ENCODE assay signal across 19 cellular contexts in genomic region chr2:74378007-74378406, GRCh38. TPM values are rescaled to one million over a fixed set of nuclear protein-coding genes. Genes with fewer than 3 reads are reported as not detected.
A peak's percentile ranks its signal among the peaks of the same experiment; 100 is the strongest.
DNase-seq lines count a peak whose midpoint lies in the region; ATAC-seq, FAIRE-seq and TF ChIP-seq lines count a peak whose summit lies in the region.
"Had no signal": no experiment of that assay in that cellular context is flagged by ENCODE, and none has a peak within 500 bp of the region (broad histone marks: within the 10 kb centered on the region; RNA-seq: fewer than 3 reads in every experiment).

No MANE protein-coding gene starts in this region.

- POLR2A ChIA-PET in activated CD8-positive, alpha-beta T cell treated with anti-CD3 and anti-CD28 coated beads for 36 hours (lab: Charles Lee) = no interaction called here

- H3K27ac ChIP-seq in astrocyte (ENCODE audit: low read depth, low read length) (no peak overlapping the region), endodermal cell (ENCODE audit: low read depth, low read length) (no peak overlapping the region), neural cell (ENCODE audit: low read length) (no peak overlapping the region), body of pancreas (no peak overlapping the region)
- H3K27ac ChIP-seq: BLaER1 treated with 17β-estradiol and CSF1 and Interleukin-3, amounts not matched to agents 10 nM and 100 nM had no signal

- H3K4me3 Mint-ChIP-seq in astrocyte (ENCODE audit: unreplicated experiment) = no peak overlapping the region
- H3K4me3 Mint-ChIP-seq in endodermal cell = no peak overlapping the region
- H3K4me3 Mint-ChIP-seq in activated CD8-positive, alpha-beta T cell treated with anti-CD3 and anti-CD28 coated beads for 36 hours = no peak overlapping the region
- H3K4me3 Mint-ChIP-seq: B cell; CD8-positive, alpha-beta T cell; H9 had no signal

- H3K9ac ChIP-seq in astrocyte (ENCODE audit: low read length) (no peak overlapping the region), endodermal cell (ENCODE audit: extremely low read depth, low read length, poor library complexity, severe bottlenecking) (no peak overlapping the region), neural cell (ENCODE audit: low read length) (no peak overlapping the region)
- H3K9ac ChIP-seq: BLaER1 treated with 17β-estradiol and CSF1 and Interleukin-3, amounts not matched to agents 10 nM and 100 nM had no signal

- FAIRE-seq in astrocyte (lab: Jason Lieb, UNC) = no peak
- FAIRE-seq: GM12878 had no signal

- CTCF ChIA-PET in activated CD8-positive, alpha-beta T cell treated with anti-CD3 and anti-CD28 coated beads for 36 hours (lab: Charles Lee) = no interaction called here

- H2AFZ ChIP-seq in astrocyte (ENCODE audit: low read depth, low read length) = no peak overlapping the region
- H2AFZ ChIP-seq in neural cell (ENCODE audit: low read depth, low read length) = no peak overlapping the region

- H3K4me3 ChIP-seq in astrocyte (ENCODE audit: insufficient read depth, low read depth, low read length) (no peak overlapping the region), endodermal cell (ENCODE audit: low read length) (peak overlapping the region; percentile 77), neural cell (ENCODE audit: low read length) (peak overlapping the region; percentile 92), body of pancreas (no peak overlapping the region)
- H3K4me3 ChIP-seq: BLaER1 treated with 17β-estradiol and CSF1 and Interleukin-3, amounts not matched to agents 10 nM and 100 nM; GM12878 had no signal

- peaks cover 17% of the 10 kb centered on the region for H3K4me1 ChIP-seq in astrocyte (ENCODE audit: insufficient read depth, low read length)
- peaks cover 18% of the 10 kb centered on the region for H3K4me1 ChIP-seq in endodermal cell (ENCODE audit: control insufficient read depth, insufficient read depth, low read length)
- peaks cover 30% of the 10 kb centered on the region for H3K4me1 ChIP-seq in body of pancreas

- H3K4me1 Mint-ChIP-seq in astrocyte (ENCODE audit: low read depth, unreplicated experiment) (peaks cover 40% of the 10 kb centered on the region), endodermal cell (peaks cover 52% of the 10 kb centered on the region)
- H3K4me1 Mint-ChIP-seq in activated CD8-positive, alpha-beta T cell treated with anti-CD3 and anti-CD28 coated beads for 36 hours (ENCODE audit: low read depth) = peaks cover 25% of the 10 kb centered on the region

- H3K27me3 ChIP-seq in astrocyte (ENCODE audit: insufficient read depth, low read length) = no peaks in the 10 kb centered on the region
- no peaks in the 10 kb centered on the region for H3K27me3 ChIP-seq in endodermal cell (ENCODE audit: control insufficient read depth, insufficient read depth, low read length, poor library complexity, severe bottlenecking)
- H3K27me3 ChIP-seq in neural cell (ENCODE audit: insufficient read depth, low read depth, low read length) = no peaks in the 10 kb centered on the region
- no peaks in the 10 kb centered on the region for H3K27me3 ChIP-seq in body of pancreas
- H3K27me3 ChIP-seq: BLaER1 treated with 17β-estradiol and CSF1 and Interleukin-3, amounts not matched to agents 10 nM and 100 nM had no signal

- no peak for TF ChIP-seq POLR2A in body of pancreas (IDR thresholded peaks at IDR 0.05)

- intact Hi-C loops in body of pancreas (cut with DNase I) = no loop called here
- intact Hi-C loops in activated CD8-positive, alpha-beta T cell treated with anti-CD3 and anti-CD28 coated beads for 36 hours (cut with micrococcal nuclease) = no loop called here

- ATAC-seq in body of pancreas = no peak
- ATAC-seq in activated CD8-positive, alpha-beta T cell treated with anti-CD3 and anti-CD28 coated beads for 36 hours = no peak
- ATAC-seq: CD8-positive, alpha-beta T cell; GM12878 had no signal

- DNase-seq in astrocyte (ENCODE audit: low read depth) = no peak
- DNase-seq in endodermal cell = no peak
- no peak for DNase-seq in MV-4-11 (lab: John Stamatoyannopoulos, UW)
- DNase-seq in body of pancreas = no peak
- DNase-seq in NCI-H2227 (lab: John Stamatoyannopoulos, UW; ENCODE audit: unreplicated experiment) = no peak
- no peak for DNase-seq in activated CD8-positive, alpha-beta T cell treated with anti-CD3 and anti-CD28 coated beads for 36 hours
- DNase-seq: CD8-positive, alpha-beta T cell; COR-L47; DMS 273 treated with DMSO at 0.1 percent for 48 hours; DMS53; DND-41; EL; GOT3; H9 had no signal

- peaks cover 75% of the 10 kb centered on the region for H3K79me2 ChIP-seq in astrocyte (ENCODE audit: insufficient read depth, low read length)
- H3K79me2 ChIP-seq in neural cell (replicated peaks; ENCODE audit: insufficient read depth, low read length) = peaks cover 72% of the 10 kb centered on the region

- TF ChIP-seq EP300 in neural cell (conservative IDR thresholded peaks at IDR 0.05; ENCODE audit: poor library complexity, severe bottlenecking) = no peak

- no peaks in the 10 kb centered on the region for H3F3A ChIP-seq in neural cell (ENCODE audit: insufficient read depth, low read length, poor library complexity, severe bottlenecking)

- H3K36me3 ChIP-seq in astrocyte (ENCODE audit: insufficient read depth, low read length) (peaks cover 6% of the 10 kb centered on the region), endodermal cell (ENCODE audit: control insufficient read depth, insufficient read depth, low read length) (peaks cover 40% of the 10 kb centered on the region), neural cell (ENCODE audit: insufficient read depth, low read length) (peaks cover 3% of the 10 kb centered on the region), body of pancreas (replicated peaks in 1 of 2; ENCODE audit: insufficient read depth in 1 of 2, low read depth in 2 of 2) (peaks cover 3 to 5% of the 10 kb centered on the region in 2 donors)

- TF ChIP-seq CTCF in astrocyte (IDR thresholded peaks at IDR 0.05; ENCODE audit: insufficient read depth, low read depth, low read length) = no peak
- TF ChIP-seq CTCF in endodermal cell (conservative IDR thresholded peaks at IDR 0.05) = no peak
- no peak for TF ChIP-seq CTCF in neural cell (IDR thresholded peaks at IDR 0.05; ENCODE audit: poor library complexity, severe bottlenecking)
- TF ChIP-seq CTCF in body of pancreas (IDR thresholded peaks at IDR 0.05) = no peak
- no peak for TF ChIP-seq CTCF in activated CD8-positive, alpha-beta T cell treated with anti-CD3 and anti-CD28 coated beads for 36 hours (IDR thresholded peaks at IDR 0.05)

- H3K9me2 ChIP-seq in neural cell (ENCODE audit: insufficient read depth, low read length) = no peaks in the 10 kb centered on the region

- H3K27me3 Mint-ChIP-seq in astrocyte (ENCODE audit: low read depth, unreplicated experiment) (no peaks in the 10 kb centered on the region), endodermal cell (ENCODE audit: insufficient read depth) (no peaks in the 10 kb centered on the region)
- H3K27me3 Mint-ChIP-seq in activated CD8-positive, alpha-beta T cell treated with anti-CD3 and anti-CD28 coated beads for 36 hours = no peaks in the 10 kb centered on the region
- H3K27me3 Mint-ChIP-seq: B cell had no signal

- H4K20me1 ChIP-seq in astrocyte (ENCODE audit: insufficient read depth, low read length) = peaks cover 88% of the 10 kb centered on the region
- no peaks in the 10 kb centered on the region for H4K20me1 ChIP-seq in neural cell (ENCODE audit: insufficient read depth)

- H3K27ac Mint-ChIP-seq in astrocyte (ENCODE audit: unreplicated experiment) (peak overlapping the region; percentile 85), endodermal cell (no peak overlapping the region)
- H3K27ac Mint-ChIP-seq in activated CD8-positive, alpha-beta T cell treated with anti-CD3 and anti-CD28 coated beads for 36 hours = no peak overlapping the region
- H3K27ac Mint-ChIP-seq: B cell had no signal

- H3K36me3 Mint-ChIP-seq in astrocyte (ENCODE audit: low read depth, unreplicated experiment) (peaks cover 24% of the 10 kb centered on the region), endodermal cell (ENCODE audit: low read depth) (peaks cover 21% of the 10 kb centered on the region)
- H3K36me3 Mint-ChIP-seq in activated CD8-positive, alpha-beta T cell treated with anti-CD3 and anti-CD28 coated beads for 36 hours (ENCODE audit: low read depth) = peaks cover 3% of the 10 kb centered on the region

- WGBS in endodermal cell (ENCODE audit: insufficient coverage in 1 of 2, insufficient read length in 1 of 2), 2 experiments = 96 to 100% methylated on average over 6 to 10 of the region's 10 CpGs
- WGBS in body of pancreas, 2 donors = 87 to 92% methylated on average over 10 of the region's 10 CpGs

- no peaks in the 10 kb centered on the region for H3K9me3 ChIP-seq in astrocyte (ENCODE audit: insufficient read depth, low read depth, low read length)
- H3K9me3 ChIP-seq in endodermal cell (ENCODE audit: control insufficient read depth, low read length) = no peaks in the 10 kb centered on the region
- H3K9me3 ChIP-seq in neural cell (ENCODE audit: low read length) = no peaks in the 10 kb centered on the region
- H3K9me3 ChIP-seq in body of pancreas = no peaks in the 10 kb centered on the region
- H3K9me3 ChIP-seq: BLaER1 treated with 17β-estradiol and CSF1 and Interleukin-3, amounts not matched to agents 10 nM and 100 nM had no signal

- H3K4me2 ChIP-seq in astrocyte (ENCODE audit: low read length) = no peak overlapping the region
- H3K4me2 ChIP-seq in neural cell (ENCODE audit: low read length) = no peak overlapping the region

- H3K9me3 Mint-ChIP-seq in astrocyte (ENCODE audit: unreplicated experiment) (no peaks in the 10 kb centered on the region), endodermal cell (no peaks in the 10 kb centered on the region)
- H3K9me3 Mint-ChIP-seq in activated CD8-positive, alpha-beta T cell treated with anti-CD3 and anti-CD28 coated beads for 36 hours = no peaks in the 10 kb centered on the region
- H3K9me3 Mint-ChIP-seq: CD8-positive, alpha-beta T cell; H9 had no signal

- TF ChIP-seq RAD21 in neural cell (conservative IDR thresholded peaks at IDR 0.05) = no peak

RNA-seq across cellular contexts. Expression of gene DCTN1, which starts 2.1 kb away (rescaled TPM):
- total RNA-seq in astrocyte (206 and 215 TPM in 2 replicates), endodermal cell (100 to 1,000 TPM; 159 to 213 TPM), body of pancreas (10 to 100 TPM; 71.3 to 82.4 TPM)
- 157 TPM for polyA plus RNA-seq in endodermal cell (2013, experiment 1 of 2)
- polyA plus RNA-seq in endodermal cell (2013, experiment 2 of 2) = 131 TPM
- polyA plus RNA-seq in neural cell = 160 and 183 TPM in 2 replicates
- polyA minus RNA-seq in neural cell = 232 and 268 TPM in 2 replicates
- 10 to 100 TPM; 67.3 to 81.4 TPM for total RNA-seq in activated CD8-positive, alpha-beta T cell treated with anti-CD3 and anti-CD28 coated beads for 36 hours

RNA-seq across cellular contexts. Expression of gene SLC4A5, which starts 34.8 kb away (rescaled TPM):
- total RNA-seq in astrocyte (0.36 and 0.41 TPM in 2 replicates), endodermal cell (1 to 10 TPM; 2.5 to 3.7 TPM), body of pancreas (1 to 10 TPM; 2.3 to 8.3 TPM)
- polyA plus RNA-seq in endodermal cell (2013, experiment 1 of 2) = 2.0 TPM
- 1.7 TPM for polyA plus RNA-seq in endodermal cell (2013, experiment 2 of 2)
- polyA plus RNA-seq in neural cell = 3.2 and 3.9 TPM in 2 replicates
- 9.0 and 9.7 TPM in 2 replicates for polyA minus RNA-seq in neural cell
- 1 to 10 TPM; 1.8 to 2.0 TPM for total RNA-seq in activated CD8-positive, alpha-beta T cell treated with anti-CD3 and anti-CD28 coated beads for 36 hours
- total RNA-seq: G401 had no signal

RNA-seq across cellular contexts. Expression of gene C2orf81, which starts 43.4 kb away (rescaled TPM):
- 2.1 and 2.5 TPM in 2 replicates for total RNA-seq in astrocyte
- 1 to 10 TPM; 3.8 to 4.8 TPM for total RNA-seq in endodermal cell
- polyA plus RNA-seq in endodermal cell (2013, experiment 1 of 2) = 6.2 TPM
- 4.3 TPM for polyA plus RNA-seq in endodermal cell (2013, experiment 2 of 2)
- polyA plus RNA-seq in neural cell = 1.7 and 3.3 TPM in 2 replicates
- 4.4 and 4.6 TPM in 2 replicates for polyA minus RNA-seq in neural cell
- 1 to 10 TPM in 1 of 2 donors, under 1 TPM in 1; 0.33 to 1.6 TPM for total RNA-seq in body of pancreas
- total RNA-seq in activated CD8-positive, alpha-beta T cell treated with anti-CD3 and anti-CD28 coated beads for 36 hours = 1 to 10 TPM; 2.6 to 3.9 TPM

RNA-seq across cellular contexts. Expression of gene WDR54, which starts 43.5 kb away (rescaled TPM):
- 14.8 and 17.5 TPM in 2 replicates for total RNA-seq in astrocyte
- total RNA-seq in endodermal cell = 10 to 100 TPM; 43.1 to 69.4 TPM
- 75.7 TPM for polyA plus RNA-seq in endodermal cell (2013, experiment 1 of 2)
- 65.9 TPM for polyA plus RNA-seq in endodermal cell (2013, experiment 2 of 2)
- polyA plus RNA-seq in neural cell = 89.9 and 110 TPM in 2 replicates
- 33.8 and 36.5 TPM in 2 replicates for polyA minus RNA-seq in neural cell
- total RNA-seq in body of pancreas = 10 to 100 TPM in 1 of 2 donors, under 1 TPM in 1; 0.99 to 14.3 TPM
- 100 to 1,000 TPM; 129 to 132 TPM for total RNA-seq in activated CD8-positive, alpha-beta T cell treated with anti-CD3 and anti-CD28 coated beads for 36 hours

Comparison
In these comparisons a context has a peak if more than half of its experiments do, and no peak if none do; other contexts are left out.
1. H3K4me3 ChIP-seq: peak in endodermal cell (single experiment) and neural cell (single experiment); none in astrocyte (single experiment) and body of pancreas (0 of 2).